In genomic region chr9:2916382-2916985, GRCh38 we compare ENCODE assay signal across 15 cellular contexts.
"Had no signal": no experiment of that assay in that cellular context is flagged by ENCODE, and none has a peak within 500 bp of the region (broad histone marks: within the 10 kb centered on the region; RNA-seq: fewer than 3 reads in every experiment).

No MANE protein-coding gene starts in this region.

- ATAC-seq: left ventricle myocardium superior; sciatic nerve; stimulated activated naive CD8-positive, alpha-beta T cell treated with anti-CD3 and anti-CD28 coated beads, Interleukin-15, amount 100 ng/mL, for 72 hours had no signal

- H3K27ac Mint-ChIP-seq: activated CD4-positive, alpha-beta T cell treated with anti-CD3 and anti-CD28 coated beads, Interleukin-2, amount 10 ng/mL, durations not matched to agents 24 days and 14 days; activated naive CD8-positive, alpha-beta T cell treated with anti-CD3 and anti-CD28 coated beads for 36 hours; activated T-helper 1 cell treated with anti-CD3 and anti-CD28 coated beads, Interleukin-12 subunit alpha, Interleukin-12 subunit beta, Interleukin-2, Interleukin-4 antibody, amounts not matched to agents 30 ng/mL and 10 ng/mL and 1 ng/mL, durations not matched to agents 14 hours and 24 hours and 36 hours; mesothelial cell of epicardium; stimulated activated naive CD8-positive, alpha-beta T cell treated with anti-CD3 and anti-CD28 coated beads, Interleukin-15, amount 100 ng/mL, for 72 hours; type B pancreatic cell had no signal

- H3K27ac ChIP-seq: ovary had no signal

- H3K4me1 Mint-ChIP-seq: activated CD4-positive, alpha-beta T cell treated with anti-CD3 and anti-CD28 coated beads, Interleukin-2, amount 10 ng/mL, durations not matched to agents 24 days and 14 days; activated naive CD8-positive, alpha-beta T cell treated with anti-CD3 and anti-CD28 coated beads for 36 hours; mesothelial cell of epicardium; stimulated activated naive CD8-positive, alpha-beta T cell treated with anti-CD3 and anti-CD28 coated beads, Interleukin-15, amount 100 ng/mL, for 72 hours had no signal

- H3K27me3 Mint-ChIP-seq: type B pancreatic cell had no signal

- H3K27me3 ChIP-seq: ovary had no signal

- H3K4me3 Mint-ChIP-seq: activated CD4-positive, alpha-beta T cell treated with anti-CD3 and anti-CD28 coated beads, Interleukin-2, amount 10 ng/mL, durations not matched to agents 24 days and 14 days; activated naive CD8-positive, alpha-beta T cell treated with anti-CD3 and anti-CD28 coated beads for 36 hours; activated T-helper 1 cell treated with anti-CD3 and anti-CD28 coated beads, Interleukin-12 subunit alpha, Interleukin-12 subunit beta, Interleukin-2, Interleukin-4 antibody, amounts not matched to agents 30 ng/mL and 10 ng/mL and 1 ng/mL, durations not matched to agents 14 hours and 24 hours and 36 hours; mesothelial cell of epicardium; stimulated activated naive CD8-positive, alpha-beta T cell treated with anti-CD3 and anti-CD28 coated beads, Interleukin-15, amount 100 ng/mL, for 72 hours; type B pancreatic cell had no signal

- H3K36me3 Mint-ChIP-seq: activated naive CD8-positive, alpha-beta T cell treated with anti-CD3 and anti-CD28 coated beads for 36 hours; mesothelial cell of epicardium; type B pancreatic cell had no signal

- H3K36me3 ChIP-seq: ovary had no signal

- H3K9me3 ChIP-seq: ovary had no signal

- H3K9me3 Mint-ChIP-seq: activated CD4-positive, alpha-beta T cell treated with anti-CD3 and anti-CD28 coated beads, Interleukin-2, amount 10 ng/mL, durations not matched to agents 24 days and 14 days; activated naive CD8-positive, alpha-beta T cell treated with anti-CD3 and anti-CD28 coated beads for 36 hours; activated T-helper 1 cell treated with anti-CD3 and anti-CD28 coated beads, Interleukin-12 subunit alpha, Interleukin-12 subunit beta, Interleukin-2, Interleukin-4 antibody, amounts not matched to agents 30 ng/mL and 10 ng/mL and 1 ng/mL, durations not matched to agents 14 hours and 24 hours and 36 hours; mesothelial cell of epicardium; type B pancreatic cell had no signal

- DNase-seq: activated CD4-positive, alpha-beta T cell treated with anti-CD3 and anti-CD28 coated beads, Interleukin-2, amount 10 ng/mL, durations not matched to agents 24 days and 14 days; activated CD4-positive, CD25-positive, alpha-beta regulatory T cell; activated CD8-positive, alpha-beta memory T cell treated with anti-CD3 and anti-CD28 coated beads for 24 hours; activated naive CD8-positive, alpha-beta T cell treated with anti-CD3 and anti-CD28 coated beads for 36 hours; anterior cingulate cortex; erythroblast; kidney; left ventricle myocardium superior; ovary; stimulated activated naive CD8-positive, alpha-beta T cell treated with anti-CD3 and anti-CD28 coated beads, Interleukin-15, amount 100 ng/mL, for 72 hours; T-helper 2 cell had no signal

- H3K4me3 ChIP-seq: ovary had no signal
